8 cellular contexts compared by ENCODE assay signal in genomic region chr9:137294684-137295312, GRCh38. TPM values are rescaled to one million over a fixed set of nuclear protein-coding genes. Genes with fewer than 3 reads are reported as not detected.
A peak's percentile ranks its signal among the peaks of the same experiment; 100 is the strongest.
DNase-seq lines count a peak whose midpoint lies in the region; ATAC-seq and TF ChIP-seq lines count a peak whose summit lies in the region.

No MANE protein-coding gene starts in this region.

- peaks cover 5% of the 10 kb centered on the region for H3K4me1 Mint-ChIP-seq in activated CD4-positive, alpha-beta memory T cell treated with anti-CD3 and anti-CD28 coated beads for 36 hours (ENCODE audit: low read depth)
- H3K4me1 Mint-ChIP-seq in activated CD4-positive, alpha-beta memory T cell treated with anti-CD3 and anti-CD28 coated beads, Interleukin-2, amount 10 ng/mL, durations not matched to agents 7 days and 5 days = peaks cover 8% of the 10 kb centered on the region
- peaks cover 10% of the 10 kb centered on the region for H3K4me1 Mint-ChIP-seq in activated B cell treated with CpG ODN at 0.5 μM for 24 hours
- peaks cover 12% of the 10 kb centered on the region for H3K4me1 Mint-ChIP-seq in stimulated activated memory B cell treated with anti-CD40 and anti-IgM and Interleukin-4, amounts not matched to agents 10 μg/mL and 1 μg/mL and 100 μg/mL, for 72 hours

- CTCF ChIA-PET in activated CD4-positive, alpha-beta memory T cell treated with anti-CD3 and anti-CD28 coated beads for 36 hours (lab: Charles Lee) = interaction anchor here (0.7 to 2.1 kb wide), 4 partner anchors 7 to 255 kb away, joined by 3 to 5 read pairs (median 4); partner anchors contain the start of genes EXD3, NRARP and PNPLA7
- CTCF ChIA-PET in activated CD4-positive, alpha-beta memory T cell treated with anti-CD3 and anti-CD28 coated beads, Interleukin-2, amount 10 ng/mL, durations not matched to agents 7 days and 5 days (lab: Charles Lee) = no interaction called here
- CTCF ChIA-PET in activated B cell treated with CpG ODN at 0.5 μM for 24 hours (lab: Charles Lee) = interaction anchor here (2.0 kb wide), 1 partner anchor 10 kb away, joined by 4 read pairs; no protein-coding TSS in a partner anchor

- DNase-seq in activated CD4-positive, alpha-beta memory T cell treated with anti-CD3 and anti-CD28 coated beads for 36 hours = peak; percentile 21
- DNase-seq in activated CD4-positive, alpha-beta memory T cell treated with anti-CD3 and anti-CD28 coated beads, Interleukin-2, amount 10 ng/mL, durations not matched to agents 7 days and 5 days = no peak
- no peak for DNase-seq in activated B cell treated with CpG ODN at 0.5 μM for 24 hours
- peak in 1 of 2 donors; percentile 64 for DNase-seq in cardiac muscle cell (ENCODE audit: low read depth in 1 of 2, low spot score in 1 of 2)
- no peak for DNase-seq in NOMO-1 treated with dmso at 0.1 percent for 144 hours (lab: John Stamatoyannopoulos, UW; ENCODE audit: unreplicated experiment)
- DNase-seq in effector CD8-positive, alpha-beta T cell (lab: John Stamatoyannopoulos, UW) = no peak

- POLR2A ChIA-PET in activated CD4-positive, alpha-beta memory T cell treated with anti-CD3 and anti-CD28 coated beads for 36 hours (lab: Charles Lee) = no interaction called here
- POLR2A ChIA-PET in activated CD4-positive, alpha-beta memory T cell treated with anti-CD3 and anti-CD28 coated beads, Interleukin-2, amount 10 ng/mL, durations not matched to agents 7 days and 5 days (lab: Charles Lee) = interaction anchor here (1.3 kb wide), 1 partner anchor 54 kb away, joined by 3 read pairs; the partner anchor contains the start of gene TUBB4B
- POLR2A ChIA-PET in activated B cell treated with CpG ODN at 0.5 μM for 24 hours (lab: Charles Lee) = interaction anchor here (0.7 kb wide), 2 partner anchors 89 to 129 kb away, joined by 3 to 8 read pairs; no protein-coding TSS in a partner anchor

- no peaks in the 10 kb centered on the region for H3K9me3 ChIP-seq in cardiac muscle cell (ENCODE audit: low read depth)

- no peak overlapping the region for H3K4me3 ChIP-seq in cardiac muscle cell

- H3K4me3 Mint-ChIP-seq in activated CD4-positive, alpha-beta memory T cell treated with anti-CD3 and anti-CD28 coated beads for 36 hours = no peak overlapping the region
- no peak overlapping the region for H3K4me3 Mint-ChIP-seq in activated CD4-positive, alpha-beta memory T cell treated with anti-CD3 and anti-CD28 coated beads, Interleukin-2, amount 10 ng/mL, durations not matched to agents 7 days and 5 days
- peak overlapping the region; percentile 46 for H3K4me3 Mint-ChIP-seq in activated B cell treated with CpG ODN at 0.5 μM for 24 hours
- H3K4me3 Mint-ChIP-seq in stimulated activated memory B cell treated with anti-CD40 and anti-IgM and Interleukin-4, amounts not matched to agents 10 μg/mL and 1 μg/mL and 100 μg/mL, for 72 hours = peak overlapping the region; percentile 46

- H3K9me3 Mint-ChIP-seq in activated CD4-positive, alpha-beta memory T cell treated with anti-CD3 and anti-CD28 coated beads for 36 hours = no peaks in the 10 kb centered on the region
- no peaks in the 10 kb centered on the region for H3K9me3 Mint-ChIP-seq in activated CD4-positive, alpha-beta memory T cell treated with anti-CD3 and anti-CD28 coated beads, Interleukin-2, amount 10 ng/mL, durations not matched to agents 7 days and 5 days
- H3K9me3 Mint-ChIP-seq in activated B cell treated with CpG ODN at 0.5 μM for 24 hours = no peaks in the 10 kb centered on the region
- no peaks in the 10 kb centered on the region for H3K9me3 Mint-ChIP-seq in stimulated activated memory B cell treated with anti-CD40 and anti-IgM and Interleukin-4, amounts not matched to agents 10 μg/mL and 1 μg/mL and 100 μg/mL, for 72 hours

- peaks cover 7% of the 10 kb centered on the region for H3K4me1 ChIP-seq in cardiac muscle cell (ENCODE audit: low read depth)

- peaks cover 31% of the 10 kb centered on the region for H3K27me3 Mint-ChIP-seq in activated CD4-positive, alpha-beta memory T cell treated with anti-CD3 and anti-CD28 coated beads for 36 hours
- peaks cover 41% of the 10 kb centered on the region for H3K27me3 Mint-ChIP-seq in activated CD4-positive, alpha-beta memory T cell treated with anti-CD3 and anti-CD28 coated beads, Interleukin-2, amount 10 ng/mL, durations not matched to agents 7 days and 5 days
- H3K27me3 Mint-ChIP-seq in activated B cell treated with CpG ODN at 0.5 μM for 24 hours = peaks cover 23% of the 10 kb centered on the region
- peaks cover 59% of the 10 kb centered on the region for H3K27me3 Mint-ChIP-seq in stimulated activated memory B cell treated with anti-CD40 and anti-IgM and Interleukin-4, amounts not matched to agents 10 μg/mL and 1 μg/mL and 100 μg/mL, for 72 hours

- H3K27ac Mint-ChIP-seq in activated CD4-positive, alpha-beta memory T cell treated with anti-CD3 and anti-CD28 coated beads for 36 hours = no peak overlapping the region
- no peak overlapping the region for H3K27ac Mint-ChIP-seq in activated CD4-positive, alpha-beta memory T cell treated with anti-CD3 and anti-CD28 coated beads, Interleukin-2, amount 10 ng/mL, durations not matched to agents 7 days and 5 days
- H3K27ac Mint-ChIP-seq in activated B cell treated with CpG ODN at 0.5 μM for 24 hours = no peak overlapping the region
- no peak overlapping the region for H3K27ac Mint-ChIP-seq in stimulated activated memory B cell treated with anti-CD40 and anti-IgM and Interleukin-4, amounts not matched to agents 10 μg/mL and 1 μg/mL and 100 μg/mL, for 72 hours

- H3K36me3 ChIP-seq in cardiac muscle cell = no peaks in the 10 kb centered on the region

- H3K27me3 ChIP-seq in cardiac muscle cell = peaks cover 43% of the 10 kb centered on the region

- ATAC-seq in activated B cell treated with CpG ODN at 0.5 μM for 24 hours (ENCODE audit: low read depth) (peak; percentile 16), GM18861 (IDR thresholded peaks at IDR 0.05; ENCODE audit: unreplicated experiment) (no peak)
- no peak for ATAC-seq in stimulated activated memory B cell treated with anti-CD40 and anti-IgM and Interleukin-4, amounts not matched to agents 10 μg/mL and 1 μg/mL and 100 μg/mL, for 72 hours

- TF ChIP-seq CTCF in activated B cell treated with CpG ODN at 0.5 μM for 24 hours (IDR thresholded peaks at IDR 0.05) (no peak), cardiac muscle cell (IDR thresholded peaks at IDR 0.05; ENCODE audit: low read depth, low read length) (peak; percentile 39)

- no peaks in the 10 kb centered on the region for H3K36me3 Mint-ChIP-seq in activated CD4-positive, alpha-beta memory T cell treated with anti-CD3 and anti-CD28 coated beads for 36 hours
- no peaks in the 10 kb centered on the region for H3K36me3 Mint-ChIP-seq in activated CD4-positive, alpha-beta memory T cell treated with anti-CD3 and anti-CD28 coated beads, Interleukin-2, amount 10 ng/mL, durations not matched to agents 7 days and 5 days (ENCODE audit: low read depth)
- no peaks in the 10 kb centered on the region for H3K36me3 Mint-ChIP-seq in activated B cell treated with CpG ODN at 0.5 μM for 24 hours (ENCODE audit: low read depth)
- no peaks in the 10 kb centered on the region for H3K36me3 Mint-ChIP-seq in stimulated activated memory B cell treated with anti-CD40 and anti-IgM and Interleukin-4, amounts not matched to agents 10 μg/mL and 1 μg/mL and 100 μg/mL, for 72 hours

- H3K27ac ChIP-seq in cardiac muscle cell = no peak overlapping the region

- intact Hi-C loops in activated CD4-positive, alpha-beta memory T cell treated with anti-CD3 and anti-CD28 coated beads for 36 hours (cut with micrococcal nuclease) = loop anchor here (10.0 kb wide), 1 partner anchor 240 kb away; no protein-coding TSS in a partner anchor
- intact Hi-C loops in activated B cell treated with CpG ODN at 0.5 μM for 24 hours (cut with micrococcal nuclease) = loop anchor here (2.0 to 5.0 kb wide), 3 partner anchors 112 to 233 kb away; no protein-coding TSS in a partner anchor

RNA-seq across cellular contexts. Expression of gene NRARP, which starts 7.3 kb away (rescaled TPM):
- 1 to 10 TPM in 1 of 2 experiments, under 1 TPM in 1; 0.82 to 1.1 TPM for total RNA-seq in activated CD4-positive, alpha-beta memory T cell treated with anti-CD3 and anti-CD28 coated beads for 36 hours
- total RNA-seq in activated CD4-positive, alpha-beta memory T cell treated with anti-CD3 and anti-CD28 coated beads, Interleukin-2, amount 10 ng/mL, durations not matched to agents 7 days and 5 days = under 1 TPM; 0.71 to 0.75 TPM
- total RNA-seq in activated B cell treated with CpG ODN at 0.5 μM for 24 hours (1.9 and 3.0 TPM in 2 replicates), cardiac muscle cell (8.8 and 16.5 TPM in 2 replicates)
- 8.7 and 12.6 TPM in 2 replicates for polyA plus RNA-seq in cardiac muscle cell

RNA-seq across cellular contexts. Expression of gene TOR4A, which starts 17.3 kb away (rescaled TPM):
- 1 to 10 TPM; 6.6 to 6.8 TPM for total RNA-seq in activated CD4-positive, alpha-beta memory T cell treated with anti-CD3 and anti-CD28 coated beads for 36 hours
- 10 to 100 TPM; 22.4 to 23.2 TPM for total RNA-seq in activated CD4-positive, alpha-beta memory T cell treated with anti-CD3 and anti-CD28 coated beads, Interleukin-2, amount 10 ng/mL, durations not matched to agents 7 days and 5 days
- total RNA-seq in activated B cell treated with CpG ODN at 0.5 μM for 24 hours (7.9 and 9.1 TPM in 2 replicates), cardiac muscle cell (36.7 and 51.4 TPM in 2 replicates)
- polyA plus RNA-seq in cardiac muscle cell = 18.5 and 24.3 TPM in 2 replicates

RNA-seq across cellular contexts. Expression of gene NELFB, which starts 39.7 kb away (rescaled TPM):
- 10 to 100 TPM; 57.2 to 57.9 TPM for total RNA-seq in activated CD4-positive, alpha-beta memory T cell treated with anti-CD3 and anti-CD28 coated beads for 36 hours
- 10 to 100 TPM; 58.8 to 59.6 TPM for total RNA-seq in activated CD4-positive, alpha-beta memory T cell treated with anti-CD3 and anti-CD28 coated beads, Interleukin-2, amount 10 ng/mL, durations not matched to agents 7 days and 5 days
- 56.1 and 58.2 TPM in 2 replicates for total RNA-seq in activated B cell treated with CpG ODN at 0.5 μM for 24 hours
- total RNA-seq in cardiac muscle cell = 68.6 and 78.2 TPM in 2 replicates
- polyA plus RNA-seq in cardiac muscle cell = 73.3 and 87.6 TPM in 2 replicates

RNA-seq across cellular contexts. Expression of gene STPG3, which starts 43.7 kb away (rescaled TPM):
- not detected for total RNA-seq in activated CD4-positive, alpha-beta memory T cell treated with anti-CD3 and anti-CD28 coated beads for 36 hours
- total RNA-seq in activated CD4-positive, alpha-beta memory T cell treated with anti-CD3 and anti-CD28 coated beads, Interleukin-2, amount 10 ng/mL, durations not matched to agents 7 days and 5 days = not detected
- total RNA-seq in activated B cell treated with CpG ODN at 0.5 μM for 24 hours = 0.37 TPM in 1 of 2 replicates, not detected in the other
- 0.95 TPM in 1 of 2 replicates, not detected in the other for total RNA-seq in cardiac muscle cell
- polyA plus RNA-seq in cardiac muscle cell = 3.2 and 3.3 TPM in 2 replicates

RNA-seq across cellular contexts. Expression of gene TUBB4B, which starts 53.7 kb away (rescaled TPM):
- 100 to 1,000 TPM; 320 to 325 TPM for total RNA-seq in activated CD4-positive, alpha-beta memory T cell treated with anti-CD3 and anti-CD28 coated beads for 36 hours
- total RNA-seq in activated CD4-positive, alpha-beta memory T cell treated with anti-CD3 and anti-CD28 coated beads, Interleukin-2, amount 10 ng/mL, durations not matched to agents 7 days and 5 days = 100 to 1,000 TPM; 314 to 319 TPM
- total RNA-seq in activated B cell treated with CpG ODN at 0.5 μM for 24 hours (182 and 197 TPM in 2 replicates), cardiac muscle cell (412 and 540 TPM in 2 replicates)
- 745 and 845 TPM in 2 replicates for polyA plus RNA-seq in cardiac muscle cell

Comparison
In these comparisons a context has a peak if more than half of its experiments do, and no peak if none do; other contexts are left out.
1. H3K4me3 Mint-ChIP-seq: peak in activated B cell treated with CpG ODN at 0.5 μM for 24 hours (single experiment) and stimulated activated memory B cell treated with anti-CD40 and anti-IgM and Interleukin-4, amounts not matched to agents 10 μg/mL and 1 μg/mL and 100 μg/mL, for 72 hours (single experiment); none in activated CD4-positive, alpha-beta memory T cell treated with anti-CD3 and anti-CD28 coated beads for 36 hours (single experiment) and activated CD4-positive, alpha-beta memory T cell treated with anti-CD3 and anti-CD28 coated beads, Interleukin-2, amount 10 ng/mL, durations not matched to agents 7 days and 5 days (single experiment).